1 cellular context compared by ENCODE assay signal in the genomic region with DNA sequence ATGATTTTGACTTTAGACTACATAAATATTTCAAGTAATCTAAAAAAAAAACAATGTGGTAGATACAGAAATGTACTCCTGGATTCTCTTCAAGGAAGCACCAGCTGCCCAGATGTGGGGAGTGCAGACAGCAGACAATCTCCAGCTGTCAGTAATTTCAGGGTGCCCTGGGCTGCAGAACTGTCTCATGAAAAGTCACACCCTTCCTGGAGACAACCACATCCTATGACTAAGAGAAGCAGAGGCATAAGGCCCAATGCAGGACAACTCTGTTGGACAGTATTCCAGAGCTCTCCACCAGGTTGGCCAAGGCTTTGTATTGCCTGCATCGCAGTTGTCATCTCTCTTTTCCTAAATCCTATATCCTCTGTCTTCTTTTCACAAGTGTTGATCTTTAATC.
TF ChIP-seq lines count a peak whose summit lies in the region.

No MANE protein-coding gene starts in this region.

TF ChIP-seq in GM23338, 12 proteins besides CTCF, POLR2A, EP300 and RAD21 (continued from another document):
- TF ChIP-seq ETS1 (IDR thresholded peaks at IDR 0.05) (no peak), JUNB (IDR thresholded peaks at IDR 0.05; ENCODE audit: unreplicated experiment) (no peak)
- TF ChIP-seq, protein P1, sequence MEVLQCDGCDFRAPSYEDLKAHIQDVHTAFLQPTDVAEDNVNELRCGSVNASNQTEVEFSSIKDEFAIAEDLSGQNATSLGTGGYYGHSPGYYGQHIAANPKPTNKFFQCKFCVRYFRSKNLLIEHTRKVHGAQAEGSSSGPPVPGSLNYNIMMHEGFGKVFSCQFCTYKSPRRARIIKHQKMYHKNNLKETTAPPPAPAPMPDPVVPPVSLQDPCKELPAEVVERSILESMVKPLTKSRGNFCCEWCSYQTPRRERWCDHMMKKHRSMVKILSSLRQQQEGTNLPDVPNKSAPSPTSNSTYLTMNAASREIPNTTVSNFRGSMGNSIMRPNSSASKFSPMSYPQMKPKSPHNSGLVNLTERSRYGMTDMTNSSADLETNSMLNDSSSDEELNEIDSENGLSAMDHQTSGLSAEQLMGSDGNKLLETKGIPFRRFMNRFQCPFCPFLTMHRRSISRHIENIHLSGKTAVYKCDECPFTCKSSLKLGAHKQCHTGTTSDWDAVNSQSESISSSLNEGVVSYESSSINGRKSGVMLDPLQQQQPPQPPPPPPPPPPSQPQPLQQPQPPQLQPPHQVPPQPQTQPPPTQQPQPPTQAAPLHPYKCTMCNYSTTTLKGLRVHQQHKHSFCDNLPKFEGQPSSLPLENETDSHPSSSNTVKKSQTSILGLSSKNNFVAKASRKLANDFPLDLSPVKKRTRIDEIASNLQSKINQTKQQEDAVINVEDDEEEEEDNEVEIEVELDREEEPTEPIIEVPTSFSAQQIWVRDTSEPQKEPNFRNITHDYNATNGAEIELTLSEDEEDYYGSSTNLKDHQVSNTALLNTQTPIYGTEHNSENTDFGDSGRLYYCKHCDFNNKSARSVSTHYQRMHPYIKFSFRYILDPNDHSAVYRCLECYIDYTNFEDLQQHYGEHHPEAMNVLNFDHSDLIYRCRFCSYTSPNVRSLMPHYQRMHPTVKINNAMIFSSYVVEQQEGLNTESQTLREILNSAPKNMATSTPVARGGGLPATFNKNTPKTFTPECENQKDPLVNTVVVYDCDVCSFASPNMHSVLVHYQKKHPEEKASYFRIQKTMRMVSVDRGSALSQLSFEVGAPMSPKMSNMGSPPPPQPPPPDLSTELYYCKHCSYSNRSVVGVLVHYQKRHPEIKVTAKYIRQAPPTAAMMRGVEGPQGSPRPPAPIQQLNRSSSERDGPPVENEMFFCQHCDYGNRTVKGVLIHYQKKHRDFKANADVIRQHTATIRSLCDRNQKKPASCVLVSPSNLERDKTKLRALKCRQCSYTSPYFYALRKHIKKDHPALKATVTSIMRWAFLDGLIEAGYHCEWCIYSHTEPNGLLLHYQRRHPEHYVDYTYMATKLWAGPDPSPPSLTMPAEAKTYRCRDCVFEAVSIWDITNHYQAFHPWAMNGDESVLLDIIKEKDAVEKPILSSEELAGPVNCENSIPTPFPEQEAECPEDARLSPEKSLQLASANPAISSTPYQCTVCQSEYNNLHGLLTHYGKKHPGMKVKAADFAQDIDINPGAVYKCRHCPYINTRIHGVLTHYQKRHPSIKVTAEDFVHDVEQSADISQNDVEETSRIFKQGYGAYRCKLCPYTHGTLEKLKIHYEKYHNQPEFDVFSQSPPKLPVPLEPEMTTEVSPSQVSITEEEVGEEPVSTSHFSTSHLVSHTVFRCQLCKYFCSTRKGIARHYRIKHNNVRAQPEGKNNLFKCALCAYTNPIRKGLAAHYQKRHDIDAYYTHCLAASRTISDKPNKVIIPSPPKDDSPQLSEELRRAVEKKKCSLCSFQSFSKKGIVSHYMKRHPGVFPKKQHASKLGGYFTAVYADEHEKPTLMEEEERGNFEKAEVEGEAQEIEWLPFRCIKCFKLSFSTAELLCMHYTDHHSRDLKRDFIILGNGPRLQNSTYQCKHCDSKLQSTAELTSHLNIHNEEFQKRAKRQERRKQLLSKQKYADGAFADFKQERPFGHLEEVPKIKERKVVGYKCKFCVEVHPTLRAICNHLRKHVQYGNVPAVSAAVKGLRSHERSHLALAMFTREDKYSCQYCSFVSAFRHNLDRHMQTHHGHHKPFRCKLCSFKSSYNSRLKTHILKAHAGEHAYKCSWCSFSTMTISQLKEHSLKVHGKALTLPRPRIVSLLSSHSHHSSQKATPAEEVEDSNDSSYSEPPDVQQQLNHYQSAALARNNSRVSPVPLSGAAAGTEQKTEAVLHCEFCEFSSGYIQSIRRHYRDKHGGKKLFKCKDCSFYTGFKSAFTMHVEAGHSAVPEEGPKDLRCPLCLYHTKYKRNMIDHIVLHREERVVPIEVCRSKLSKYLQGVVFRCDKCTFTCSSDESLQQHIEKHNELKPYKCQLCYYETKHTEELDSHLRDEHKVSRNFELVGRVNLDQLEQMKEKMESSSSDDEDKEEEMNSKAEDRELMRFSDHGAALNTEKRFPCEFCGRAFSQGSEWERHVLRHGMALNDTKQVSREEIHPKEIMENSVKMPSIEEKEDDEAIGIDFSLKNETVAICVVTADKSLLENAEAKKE (CRISPR knock-in tag; IDR thresholded peaks at IDR 0.05) = no peak
TF ChIP-seq in GM23338: peak in this region for 0.
